14 cellular contexts compared by ENCODE assay signal in the genomic region with DNA sequence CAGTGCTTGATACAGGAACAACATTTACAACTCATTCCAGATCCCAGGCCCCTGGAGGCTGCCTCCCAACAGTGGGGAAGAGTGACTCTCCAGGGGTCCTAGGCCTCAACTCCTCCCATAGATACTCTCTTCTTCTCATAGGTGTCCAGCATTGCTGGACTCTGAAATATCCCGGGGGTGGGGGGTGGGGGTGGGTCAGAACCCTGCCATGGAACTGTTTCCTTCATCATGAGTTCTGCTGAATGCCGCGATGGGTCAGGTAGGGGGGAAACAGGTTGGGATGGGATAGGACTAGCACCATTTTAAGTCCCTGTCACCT. TPM values are rescaled to one million over a fixed set of nuclear protein-coding genes. Genes with fewer than 3 reads are reported as not detected.
DNase-seq lines count a peak whose midpoint lies in the region; ATAC-seq, FAIRE-seq and TF ChIP-seq lines count a peak whose summit lies in the region.
"Had no signal": no experiment of that assay in that cellular context is flagged by ENCODE, and none has a peak within 500 bp of the region (broad histone marks: within the 10 kb centered on the region; RNA-seq: fewer than 3 reads in every experiment).

No MANE protein-coding gene starts in this region.

- no peak for DNase-seq in activated T-cell treated with anti-CD3 and anti-CD28 coated beads, Interleukin-2, amount 50 U/mL, for 72 hours
- no peak for DNase-seq in activated T-cell treated with anti-CD3 and anti-CD28 coated beads, Interleukin-2, amount 50 U/mL, for 1 hour
- DNase-seq in activated CD4-positive, alpha-beta memory T cell treated with anti-CD3 and anti-CD28 coated beads, Interleukin-2, amount 10 ng/mL, durations not matched to agents 7 days and 5 days = no peak
- DNase-seq in fibroblast of the aortic adventitia (ENCODE audit: low read depth) (no peak), suprapubic skin (ENCODE audit: low spot score in 2 of 2) (no peak), thyroid gland (no peak), substantia nigra (lab: John Stamatoyannopoulos, UW) (no peak), D721Med (ENCODE audit: insufficient read length, low spot score) (no peak)
- DNase-seq: EL, NCI-H2227 treated with DMSO at 0.1 percent for 48 hours, T1000 had no signal

- intact Hi-C loops in thyroid gland (cut with DNase I) = loop anchor here (5.0 to 10.0 kb wide), 2 partner anchors 38 to 289 kb away; partner anchors contain the start of gene C6orf89

- peak overlapping the region; percentile 99 for H3K27ac Mint-ChIP-seq in activated T-cell treated with anti-CD3 and anti-CD28 coated beads, Interleukin-2, amount 50 U/mL, for 72 hours
- peak overlapping the region; percentile 98 for H3K27ac Mint-ChIP-seq in activated CD4-positive, alpha-beta memory T cell treated with anti-CD3 and anti-CD28 coated beads, Interleukin-2, amount 10 ng/mL, durations not matched to agents 7 days and 5 days

- WGBS in suprapubic skin = 75% methylated on average over 2 of the region's 3 CpGs
- 81 to 88% methylated on average over 3 of the region's 3 CpGs for WGBS in thyroid gland, 2 donors

- H3K27ac ChIP-seq in suprapubic skin (no peak overlapping the region), thyroid gland (no peak overlapping the region), substantia nigra (ENCODE audit: low read depth, low read length, poor library complexity, severe bottlenecking) (no peak overlapping the region)
- H3K27ac ChIP-seq: HL-60 had no signal

- no peak for TF ChIP-seq EP300 in suprapubic skin (IDR thresholded peaks at IDR 0.05)

- peaks cover 61% of the 10 kb centered on the region for H3K4me1 Mint-ChIP-seq in activated T-cell treated with anti-CD3 and anti-CD28 coated beads, Interleukin-2, amount 50 U/mL, for 72 hours (ENCODE audit: low read depth)
- H3K4me1 Mint-ChIP-seq in activated CD4-positive, alpha-beta memory T cell treated with anti-CD3 and anti-CD28 coated beads, Interleukin-2, amount 10 ng/mL, durations not matched to agents 7 days and 5 days = peaks cover 56% of the 10 kb centered on the region

- no peak for TF ChIP-seq CTCF in fibroblast of the aortic adventitia (IDR thresholded peaks at IDR 0.05; ENCODE audit: insufficient read depth, low read length)
- TF ChIP-seq CTCF in suprapubic skin (IDR thresholded peaks at IDR 0.05) = no peak
- no peak for TF ChIP-seq CTCF in thyroid gland (IDR thresholded peaks at IDR 0.05)
- no peak for TF ChIP-seq CTCF in D721Med (IDR thresholded peaks at IDR 0.05; ENCODE audit: insufficient read depth, missing control alignments)

- ATAC-seq in activated T-cell treated with anti-CD3 and anti-CD28 coated beads, Interleukin-2, amount 50 U/mL, for 72 hours (replicated peaks in 1 of 2) = no peak

- TF ChIP-seq POLR2A in suprapubic skin (IDR thresholded peaks at IDR 0.05) (no peak), thyroid gland (IDR thresholded peaks at IDR 0.05) (no peak)

- peaks cover 41 to 57% of the 10 kb centered on the region in 2 donors for H3K36me3 Mint-ChIP-seq in activated T-cell treated with anti-CD3 and anti-CD28 coated beads, Interleukin-2, amount 50 U/mL, for 72 hours (ENCODE audit: insufficient read depth in 2 of 2)
- H3K36me3 Mint-ChIP-seq in activated CD4-positive, alpha-beta memory T cell treated with anti-CD3 and anti-CD28 coated beads, Interleukin-2, amount 10 ng/mL, durations not matched to agents 7 days and 5 days (ENCODE audit: low read depth) = peaks cover 84% of the 10 kb centered on the region

- FAIRE-seq in D721Med (lab: Jason Lieb, UNC) = no peak
- FAIRE-seq: RCC 7860, urothelium cell line had no signal

- H3K9me3 ChIP-seq in suprapubic skin (no peaks in the 10 kb centered on the region), thyroid gland (no peaks in the 10 kb centered on the region)

- no peaks in the 10 kb centered on the region for H3K27me3 ChIP-seq in suprapubic skin
- no peaks in the 10 kb centered on the region for H3K27me3 ChIP-seq in thyroid gland

- H3K27me3 Mint-ChIP-seq in activated T-cell treated with anti-CD3 and anti-CD28 coated beads, Interleukin-2, amount 50 U/mL, for 72 hours (ENCODE audit: low read depth) = no peaks in the 10 kb centered on the region
- no peaks in the 10 kb centered on the region for H3K27me3 Mint-ChIP-seq in activated CD4-positive, alpha-beta memory T cell treated with anti-CD3 and anti-CD28 coated beads, Interleukin-2, amount 10 ng/mL, durations not matched to agents 7 days and 5 days

- H3K4me3 Mint-ChIP-seq in activated T-cell treated with anti-CD3 and anti-CD28 coated beads, Interleukin-2, amount 50 U/mL, for 72 hours = peak overlapping the region; percentile 89 to 98
- H3K4me3 Mint-ChIP-seq in activated CD4-positive, alpha-beta memory T cell treated with anti-CD3 and anti-CD28 coated beads, Interleukin-2, amount 10 ng/mL, durations not matched to agents 7 days and 5 days = peak overlapping the region; percentile 94

- H3K4me3 ChIP-seq in fibroblast of the aortic adventitia (ENCODE audit: low read depth, low read length) (peak overlapping the region; percentile 11), suprapubic skin (peak overlapping the region; percentile 6), thyroid gland (replicated peaks in 1 of 3) (no peak overlapping the region)

- peaks cover 0 to 2% of the 10 kb centered on the region in 2 donors for H3K9me3 Mint-ChIP-seq in activated T-cell treated with anti-CD3 and anti-CD28 coated beads, Interleukin-2, amount 50 U/mL, for 72 hours
- H3K9me3 Mint-ChIP-seq in activated CD4-positive, alpha-beta memory T cell treated with anti-CD3 and anti-CD28 coated beads, Interleukin-2, amount 10 ng/mL, durations not matched to agents 7 days and 5 days = no peaks in the 10 kb centered on the region

- peaks cover 27% of the 10 kb centered on the region for H3K36me3 ChIP-seq in suprapubic skin
- H3K36me3 ChIP-seq in thyroid gland = peaks cover 25 to 26% of the 10 kb centered on the region in 2 donors

- CTCF ChIA-PET in activated CD4-positive, alpha-beta memory T cell treated with anti-CD3 and anti-CD28 coated beads, Interleukin-2, amount 10 ng/mL, durations not matched to agents 7 days and 5 days (lab: Charles Lee) = interaction anchor here (1.0 to 17.6 kb wide), 6 partner anchors 16 to 152 kb away, joined by 3 to 327 read pairs (median 90); no protein-coding TSS in a partner anchor

- H3K4me1 ChIP-seq in suprapubic skin = peaks cover 42% of the 10 kb centered on the region
- H3K4me1 ChIP-seq in thyroid gland = peaks cover 11 to 26% of the 10 kb centered on the region in 2 donors

- POLR2A ChIA-PET in activated CD4-positive, alpha-beta memory T cell treated with anti-CD3 and anti-CD28 coated beads, Interleukin-2, amount 10 ng/mL, durations not matched to agents 7 days and 5 days (lab: Charles Lee) = interaction anchor here (1.0 to 19.6 kb wide), 11 partner anchors 8 to 148 kb away, joined by 3 to 1021 read pairs (median 44); no protein-coding TSS in a partner anchor

RNA-seq across cellular contexts. Expression of gene PIM1, which starts 4.2 kb away (rescaled TPM):
- 100 to 1,000 TPM; 334 to 429 TPM for total RNA-seq in activated T-cell treated with anti-CD3 and anti-CD28 coated beads, Interleukin-2, amount 50 U/mL, for 72 hours
- total RNA-seq in activated CD4-positive, alpha-beta memory T cell treated with anti-CD3 and anti-CD28 coated beads, Interleukin-2, amount 10 ng/mL, durations not matched to agents 7 days and 5 days = 100 to 1,000 TPM; 497 to 505 TPM
- total RNA-seq in fibroblast of the aortic adventitia (ENCODE audit: low replicate concordance) = 8.7 and 19.3 TPM in 2 replicates
- 100 to 1,000 TPM in 2 of 4 donors, 10 to 100 TPM in 2; 63.6 to 158 (median 110) TPM for total RNA-seq in suprapubic skin
- 10 to 100 TPM; 13.1 to 54.5 (median 22.2) TPM for total RNA-seq in thyroid gland

Comparison
In these comparisons a context has a peak if more than half of its experiments do, and no peak if none do; other contexts are left out.
1. H3K4me3 ChIP-seq: peak in fibroblast of the aortic adventitia (single experiment) and suprapubic skin (single experiment); none in thyroid gland (0 of 3).